In genomic region chr14:75654127-75654732, GRCh38 we compare ENCODE assay signal across 8 cellular contexts. TPM values are rescaled to one million over a fixed set of nuclear protein-coding genes. Genes with fewer than 3 reads are reported as not detected.
A peak's percentile ranks its signal among the peaks of the same experiment; 100 is the strongest.
DNase-seq lines count a peak whose midpoint lies in the region; ATAC-seq and TF ChIP-seq lines count a peak whose summit lies in the region.

No MANE protein-coding gene starts in this region.

- H3K4me1 ChIP-seq in A673 (ENCODE audit: insufficient read depth, low read length, poor library complexity, severe bottlenecking) (no peaks in the 10 kb centered on the region), thyroid gland (peaks cover 13 to 26% of the 10 kb centered on the region in 2 donors)

- BruUV-seq in A673 (replicated peaks; lab: Mats Ljungman, UMichigan): no TSS peak

- peak overlapping the region in 2 of 3 donors; percentile 23 to 32 for H3K27ac Mint-ChIP-seq in IgD-negative memory B cell
- H3K27ac Mint-ChIP-seq in activated T-helper 1 cell treated with anti-CD3 and anti-CD28 coated beads, Interleukin-12 subunit alpha, Interleukin-12 subunit beta, Interleukin-2, Interleukin-4 antibody, amounts not matched to agents 30 ng/mL and 10 ng/mL and 1 ng/mL, durations not matched to agents 14 hours and 24 hours and 36 hours: no peak overlapping the region

- ATAC-seq in omental fat pad (ENCODE audit: low FRiP score): peak; percentile 80

- TF ChIP-seq POLR2A in thyroid gland (IDR thresholded peaks at IDR 0.05): no peak

- H3K36me3 Mint-ChIP-seq in IgD-negative memory B cell: peaks cover 4% of the 10 kb centered on the region
- peaks cover 33% of the 10 kb centered on the region for H3K36me3 Mint-ChIP-seq in activated T-helper 1 cell treated with anti-CD3 and anti-CD28 coated beads, Interleukin-12 subunit alpha, Interleukin-12 subunit beta, Interleukin-2, Interleukin-4 antibody, amounts not matched to agents 30 ng/mL and 10 ng/mL and 1 ng/mL, durations not matched to agents 14 hours and 24 hours and 36 hours (ENCODE audit: low read depth)

- in situ Hi-C loops in GM13977 (cut with MboI; ENCODE audit: low pct_unique_long_range_greater_than_20kb, low sequenced_read_pairs, unreplicated experiment): loop anchor here (10.0 kb wide), 1 partner anchor 349 kb away; no protein-coding TSS in a partner anchor

- peaks cover 76% of the 10 kb centered on the region for H3K36me3 ChIP-seq in A673 (ENCODE audit: insufficient read depth, low read length, poor library complexity, severe bottlenecking)
- peaks cover 8 to 16% of the 10 kb centered on the region in 2 donors for H3K36me3 ChIP-seq in thyroid gland

- intact Hi-C loops in A673 (cut with micrococcal nuclease; ENCODE audit: unreplicated experiment): loop anchor here (2.0 to 5.0 kb wide), 2 partner anchors 77 to 347 kb away; partner anchors contain the start of gene FLVCR2
- intact Hi-C loops in activated T-helper 1 cell treated with anti-CD3 and anti-CD28 coated beads, Interleukin-12 subunit alpha, Interleukin-12 subunit beta, Interleukin-2, Interleukin-4 antibody, amounts not matched to agents 30 ng/mL and 10 ng/mL and 1 ng/mL, durations not matched to agents 14 hours and 24 hours and 36 hours (cut with micrococcal nuclease): loop anchor here (1.0 kb wide), 4 partner anchors 77 to 347 kb away; no protein-coding TSS in a partner anchor
- intact Hi-C loops in thyroid gland (cut with DNase I): loop anchor here (2.0 kb wide), 1 partner anchor 73 kb away; no protein-coding TSS in a partner anchor

- DNase-seq in A673 (ENCODE audit: low spot score): peak; percentile 63
- peak; percentile 71 for DNase-seq in GM13977 (ENCODE audit: low spot score)
- DNase-seq in RPMI8226: peak; percentile 55
- DNase-seq in activated T-helper 1 cell treated with anti-CD3 and anti-CD28 coated beads, Interleukin-12 subunit alpha, Interleukin-12 subunit beta, Interleukin-2, Interleukin-4 antibody, amounts not matched to agents 30 ng/mL and 10 ng/mL and 1 ng/mL, durations not matched to agents 14 hours and 24 hours and 36 hours (ENCODE audit: low spot score): peak; percentile 74
- DNase-seq in fibroblast of villous mesenchyme (ENCODE audit: low read depth): peak; percentile 71
- peak; percentile 66 for DNase-seq in omental fat pad (ENCODE audit: low spot score)
- peak; percentile 85 to 90 for DNase-seq in thyroid gland

- peaks cover 0 to 6% (median 4%) of the 10 kb centered on the region in 3 donors for H3K4me1 Mint-ChIP-seq in IgD-negative memory B cell
- peaks cover 20% of the 10 kb centered on the region for H3K4me1 Mint-ChIP-seq in activated T-helper 1 cell treated with anti-CD3 and anti-CD28 coated beads, Interleukin-12 subunit alpha, Interleukin-12 subunit beta, Interleukin-2, Interleukin-4 antibody, amounts not matched to agents 30 ng/mL and 10 ng/mL and 1 ng/mL, durations not matched to agents 14 hours and 24 hours and 36 hours (ENCODE audit: low read depth)

- H3K27me3 Mint-ChIP-seq in IgD-negative memory B cell: no peaks in the 10 kb centered on the region
- no peaks in the 10 kb centered on the region for H3K27me3 Mint-ChIP-seq in activated T-helper 1 cell treated with anti-CD3 and anti-CD28 coated beads, Interleukin-12 subunit alpha, Interleukin-12 subunit beta, Interleukin-2, Interleukin-4 antibody, amounts not matched to agents 30 ng/mL and 10 ng/mL and 1 ng/mL, durations not matched to agents 14 hours and 24 hours and 36 hours (ENCODE audit: insufficient read depth)

- H3K4me3 Mint-ChIP-seq in IgD-negative memory B cell: peak overlapping the region in 1 of 4 donors; percentile 34
- no peak overlapping the region for H3K4me3 Mint-ChIP-seq in activated T-helper 1 cell treated with anti-CD3 and anti-CD28 coated beads, Interleukin-12 subunit alpha, Interleukin-12 subunit beta, Interleukin-2, Interleukin-4 antibody, amounts not matched to agents 30 ng/mL and 10 ng/mL and 1 ng/mL, durations not matched to agents 14 hours and 24 hours and 36 hours

- H3K9me3 ChIP-seq in A673 (ENCODE audit: low read depth, low read length, poor library complexity, severe bottlenecking) (no peaks in the 10 kb centered on the region), thyroid gland (no peaks in the 10 kb centered on the region)

- H3K4me3 ChIP-seq in A673 (ENCODE audit: low read depth, low read length, poor library complexity, severe bottlenecking) (no peak overlapping the region), fibroblast of villous mesenchyme (ENCODE audit: low read depth, low read length) (no peak overlapping the region), thyroid gland (replicated peaks in 1 of 3) (no peak overlapping the region)

- WGBS in thyroid gland, 2 donors: 6 to 8% methylated on average over 4 of the region's 4 CpGs

- H3K27ac ChIP-seq in A673 (ENCODE audit: low read depth, low read length, poor library complexity, severe bottlenecking): no peak overlapping the region
- no peak overlapping the region for H3K27ac ChIP-seq in thyroid gland

- POLR2A ChIA-PET in A673 (lab: Charles Lee; ENCODE audit: low non-redundant PET): no interaction called here

- no peaks in the 10 kb centered on the region for H3K9me3 Mint-ChIP-seq in IgD-negative memory B cell
- H3K9me3 Mint-ChIP-seq in activated T-helper 1 cell treated with anti-CD3 and anti-CD28 coated beads, Interleukin-12 subunit alpha, Interleukin-12 subunit beta, Interleukin-2, Interleukin-4 antibody, amounts not matched to agents 30 ng/mL and 10 ng/mL and 1 ng/mL, durations not matched to agents 14 hours and 24 hours and 36 hours: no peaks in the 10 kb centered on the region

- H3K27me3 ChIP-seq in A673 (replicated peaks; ENCODE audit: insufficient read depth, low read depth, low read length, poor library complexity): no peaks in the 10 kb centered on the region
- H3K27me3 ChIP-seq in thyroid gland: no peaks in the 10 kb centered on the region

- CTCF ChIA-PET in A673 (lab: Charles Lee): interaction anchor here (1.5 kb wide), 1 partner anchor 76 kb away, joined by 7 read pairs; the partner anchor contains the start of gene FLVCR2

- TF ChIP-seq CTCF in A673 (conservative IDR thresholded peaks at IDR 0.05; ENCODE audit: low read depth, low read length): peak; percentile 97
- TF ChIP-seq CTCF in GM13977 (IDR thresholded peaks at IDR 0.05; ENCODE audit: extremely low read depth, insufficient read depth, missing control alignments): peak; percentile 93
- peak; percentile 99 for TF ChIP-seq CTCF in fibroblast of villous mesenchyme (IDR thresholded peaks at IDR 0.05; ENCODE audit: insufficient read depth, low read depth, low read length)
- TF ChIP-seq CTCF in omental fat pad (IDR thresholded peaks at IDR 0.05): peak in 2 of 3 donors; percentile 46 to 62
- TF ChIP-seq CTCF in thyroid gland (IDR thresholded peaks at IDR 0.05): peak; percentile 88 to 98 (median 94)

RNA-seq across cellular contexts. Expression of gene ERG28, which starts 6.4 kb away (rescaled TPM):
- 38.3 and 43.3 TPM in 2 replicates for total RNA-seq in A673 (2021)
- 25.5 TPM for polyA plus RNA-seq in IgD-negative memory B cell
- 17.5 and 17.8 TPM in 2 replicates for total RNA-seq in activated T-helper 1 cell treated with anti-CD3 and anti-CD28 coated beads, Interleukin-12 subunit alpha, Interleukin-12 subunit beta, Interleukin-2, Interleukin-4 antibody, amounts not matched to agents 30 ng/mL and 10 ng/mL and 1 ng/mL, durations not matched to agents 14 hours and 24 hours and 36 hours
- 10.0 and 13.0 TPM in 2 replicates for total RNA-seq in fibroblast of villous mesenchyme
- 1 to 10 TPM; 3.6 to 5.5 (median 5.1) TPM for total RNA-seq in omental fat pad
- total RNA-seq in thyroid gland: 10 to 100 TPM; 12.1 to 17.3 (median 15.0) TPM

RNA-seq across cellular contexts. Expression of gene TTLL5, which starts 6.8 kb away (rescaled TPM):
- 56.4 and 56.7 TPM in 2 replicates for total RNA-seq in A673 (2021)
- 10.4 TPM for polyA plus RNA-seq in IgD-negative memory B cell
- 36.2 and 39.0 TPM in 2 replicates for total RNA-seq in activated T-helper 1 cell treated with anti-CD3 and anti-CD28 coated beads, Interleukin-12 subunit alpha, Interleukin-12 subunit beta, Interleukin-2, Interleukin-4 antibody, amounts not matched to agents 30 ng/mL and 10 ng/mL and 1 ng/mL, durations not matched to agents 14 hours and 24 hours and 36 hours
- 29.6 and 33.7 TPM in 2 replicates for total RNA-seq in fibroblast of villous mesenchyme
- 10 to 100 TPM; 17.3 to 28.2 (median 22.2) TPM for total RNA-seq in omental fat pad
- total RNA-seq in thyroid gland: 10 to 100 TPM; 31.8 to 65.1 (median 35.7) TPM
